Comparison of ENCODE assay signal across 9 cellular contexts in genomic region chr2:95992102-95992501, GRCh38. TPM values are rescaled to one million over a fixed set of nuclear protein-coding genes. Genes with fewer than 3 reads are reported as not detected.
DNase-seq lines count a peak whose midpoint lies in the region; ATAC-seq and TF ChIP-seq lines count a peak whose summit lies in the region.
"Not testable (repeated sequence)": the region's sequence is repeated elsewhere in the genome, so short reads cannot be mapped to it uniquely, and the experiment has no call there.
"Had no signal": no experiment of that assay in that cellular context is flagged by ENCODE, and none has a peak within 500 bp of the region (broad histone marks: within the 10 kb centered on the region; RNA-seq: fewer than 3 reads in every experiment).

No MANE protein-coding gene starts in this region.

- not testable (repeated sequence) for H3K27me3 ChIP-seq in parathyroid adenoma (ENCODE audit: control insufficient read depth, insufficient read depth, low read length); vagina

- not testable (repeated sequence) for H3K4me1 Mint-ChIP-seq in HFFc6 (ENCODE audit: low read depth); central memory CD8-positive, alpha-beta T cell

- H3K27ac ChIP-seq in parathyroid adenoma (peak overlapping the region; percentile 72), vagina (peak overlapping the region; percentile 94)

- H3K79me2 ChIP-seq in parathyroid adenoma = not testable (repeated sequence)

- peak overlapping the region; percentile 91 for H3K4me2 ChIP-seq in parathyroid adenoma (ENCODE audit: low read length)

- not testable (repeated sequence) for TF ChIP-seq CTCF in HFFc6 (IDR thresholded peaks at IDR 0.05); parathyroid adenoma (IDR thresholded peaks at IDR 0.05); vagina (IDR thresholded peaks at IDR 0.05)

- H3K4me3 Mint-ChIP-seq in HFFc6 = peak overlapping the region; percentile 83
- peak overlapping the region; percentile 85 for H3K4me3 Mint-ChIP-seq in central memory CD8-positive, alpha-beta T cell

- not testable (repeated sequence) for H3K36me3 ChIP-seq in parathyroid adenoma (ENCODE audit: control insufficient read depth, insufficient read depth, low read length); vagina

- peak overlapping the region; percentile 39 for H3K4me3 ChIP-seq in iPS-11a (ENCODE audit: low read depth, low read length)
- H3K4me3 ChIP-seq in parathyroid adenoma (ENCODE audit: low read depth, low read length) = peak overlapping the region; percentile 68
- peak overlapping the region; percentile 69 to 73 for H3K4me3 ChIP-seq in vagina

- not testable (repeated sequence) for TF ChIP-seq POLR2A in vagina (IDR thresholded peaks at IDR 0.05)

- peak overlapping the region; percentile 87 for H2AFZ ChIP-seq in parathyroid adenoma

- H3K27ac Mint-ChIP-seq in HFFc6 = not testable (repeated sequence)
- H3K27ac Mint-ChIP-seq in central memory CD8-positive, alpha-beta T cell (ENCODE audit: low read depth) = peak overlapping the region; percentile 88

- not testable (repeated sequence) for H3K36me3 Mint-ChIP-seq in HFFc6 (ENCODE audit: low read depth); central memory CD8-positive, alpha-beta T cell (ENCODE audit: insufficient read depth)

- not testable (repeated sequence) for H3K27me3 Mint-ChIP-seq in HFFc6 (ENCODE audit: insufficient read depth)
- H3K27me3 Mint-ChIP-seq in central memory CD8-positive, alpha-beta T cell = peaks cover 33% of the 10 kb centered on the region

- not testable (repeated sequence) for DNase-seq in HFFc6; central memory CD8-positive, alpha-beta T cell (ENCODE audit: low spot score in 2 of 2); vagina (ENCODE audit: extremely low spot score in 2 of 2)
- peak; percentile 35 to 37 for DNase-seq in activated CD4-positive, alpha-beta T cell treated with anti-CD3 and anti-CD28 coated beads, Interleukin-2, amount 50 U/mL, for 48 hours

- not testable (repeated sequence) for H3K9me3 ChIP-seq in parathyroid adenoma (ENCODE audit: control insufficient read depth, low read length); vagina

- not testable (repeated sequence) for H3K4me1 ChIP-seq in parathyroid adenoma, vagina

- ATAC-seq in GM18861 (IDR thresholded peaks at IDR 0.05; ENCODE audit: unreplicated experiment) (peak; percentile 33), HG03571 (IDR thresholded peaks at IDR 0.05; ENCODE audit: unreplicated experiment) (peak; percentile 44)
- ATAC-seq in central memory CD8-positive, alpha-beta T cell (replicated peaks; ENCODE audit: extremely low read depth, poor library complexity, severe bottlenecking) = peak; percentile 41

- H3K9ac ChIP-seq in parathyroid adenoma = not testable (repeated sequence)

- H3K9me3 Mint-ChIP-seq in HFFc6; central memory CD8-positive, alpha-beta T cell: not testable (repeated sequence)

- intact Hi-C loops in vagina (cut with DNase I) = loop anchor here (5.0 kb wide), 1 partner anchor 125 kb away; the partner anchor contains the start of gene ADRA2B

RNA-seq across cellular contexts. Expression of gene ANKRD36C, which starts 0.5 kb away (rescaled TPM):
- 1 to 10 TPM; 5.9 to 8.9 (median 7.0) TPM for total RNA-seq in HFFc6 (2021; fragmentation: NEBNext Ultra II Directional; extraction: Animal tissue kit (Norgen Biotek cat#: 25700))
- 36.6 TPM for total RNA-seq in vagina

RNA-seq across cellular contexts. Expression of gene GPAT2, which starts 42.6 kb away (rescaled TPM):
- total RNA-seq in HFFc6 (2021; fragmentation: NEBNext Ultra II Directional; extraction: Animal tissue kit (Norgen Biotek cat#: 25700)) = 10 to 100 TPM in 4 of 6 experiments, 1 to 10 TPM in 2; 3.1 to 44.6 (median 37.8) TPM
- total RNA-seq in vagina = 1.2 TPM
- total RNA-seq: M059J had no signal
